Comparison of ENCODE assay signal across 8 cellular contexts in genomic region chrX:40996886-40997530, GRCh38.
DNase-seq lines count a peak whose midpoint lies in the region; ATAC-seq and TF ChIP-seq lines count a peak whose summit lies in the region.

No MANE protein-coding gene starts in this region.

- H3K4me3 ChIP-seq in body of pancreas (no peak overlapping the region), left lung (no peak overlapping the region), spleen (peak overlapping the region in 1 of 8 donors; percentile 30)

- TF ChIP-seq POLR2A in body of pancreas (IDR thresholded peaks at IDR 0.05), result no peak
- TF ChIP-seq POLR2A in spleen (IDR thresholded peaks at IDR 0.05), result no peak

- H3K27me3 ChIP-seq in body of pancreas (no peaks in the 10 kb centered on the region), left lung (no peaks in the 10 kb centered on the region), spleen (replicated peaks in 1 of 7) (no peaks in the 10 kb centered on the region)

- WGBS in body of pancreas, 2 donors, result 28 to 35% methylated on average over 3 of the region's 3 CpGs
- WGBS in spleen, 5 donors, result 6 to 26% (median 21%) methylated on average over 3 of the region's 3 CpGs

- ATAC-seq in GM18519 (IDR thresholded peaks at IDR 0.05; ENCODE audit: low FRiP score, unreplicated experiment) (peak; percentile 51), body of pancreas (peak; percentile 73), left lung (peak; percentile 97), GM18861 (IDR thresholded peaks at IDR 0.05; ENCODE audit: unreplicated experiment) (no peak), GM21526 (IDR thresholded peaks at IDR 0.05; ENCODE audit: low FRiP score, unreplicated experiment) (no peak)

- intact Hi-C loops in body of pancreas (cut with DNase I), result no loop called here
- intact Hi-C loops in left lung (cut with DNase I), result no loop called here
- intact Hi-C loops in spleen (cut with DNase I; ENCODE audit: low total_unique reads), result no loop called here

- no peak for TF ChIP-seq CTCF in body of pancreas (IDR thresholded peaks at IDR 0.05)
- no peak for TF ChIP-seq CTCF in left lung (IDR thresholded peaks at IDR 0.05)
- no peak for TF ChIP-seq CTCF in spleen (IDR thresholded peaks at IDR 0.05 in 8 of 11, conservative IDR thresholded peaks at IDR 0.05 in 3 of 11)

- no peaks in the 10 kb centered on the region for H3K36me3 ChIP-seq in body of pancreas (replicated peaks in 1 of 2; ENCODE audit: insufficient read depth in 1 of 2, low read depth in 2 of 2)
- H3K36me3 ChIP-seq in left lung, result no peaks in the 10 kb centered on the region
- no peaks in the 10 kb centered on the region for H3K36me3 ChIP-seq in spleen

- H3K4me1 ChIP-seq in body of pancreas (peaks cover 4% of the 10 kb centered on the region), left lung (peaks cover 0 to 6% of the 10 kb centered on the region in 2 donors), spleen (peaks cover 0 to 4% (median 0%) of the 10 kb centered on the region in 6 donors)

- H3K9me3 ChIP-seq in body of pancreas (no peaks in the 10 kb centered on the region), left lung (no peaks in the 10 kb centered on the region), spleen (no peaks in the 10 kb centered on the region)

- peak; percentile 71 for DNase-seq in NCI-H2171 treated with DMSO at 0.1 percent for 48 hours (lab: John Stamatoyannopoulos, UW)
- DNase-seq in body of pancreas, result peak in 1 of 4 donors; percentile 44
- no peak for DNase-seq in left lung
- no peak for DNase-seq in effector CD8-positive, alpha-beta T cell (lab: John Stamatoyannopoulos, UW)
- no peak for DNase-seq in spleen

- H3K27ac ChIP-seq in body of pancreas, result peak overlapping the region in 1 of 4 donors; percentile 14
- peak overlapping the region in 1 of 2 donors; percentile 58 for H3K27ac ChIP-seq in left lung
- H3K27ac ChIP-seq in spleen, result peak overlapping the region in 2 of 8 donors; percentile 4 to 33

Comparison
In these comparisons a context has a peak if more than half of its experiments do, and no peak if none do; other contexts are left out.
1. ATAC-seq: peak in GM18519 (single experiment), body of pancreas (single experiment) and left lung (single experiment); none in GM18861 (single experiment) and GM21526 (single experiment).